In the genomic region with DNA sequence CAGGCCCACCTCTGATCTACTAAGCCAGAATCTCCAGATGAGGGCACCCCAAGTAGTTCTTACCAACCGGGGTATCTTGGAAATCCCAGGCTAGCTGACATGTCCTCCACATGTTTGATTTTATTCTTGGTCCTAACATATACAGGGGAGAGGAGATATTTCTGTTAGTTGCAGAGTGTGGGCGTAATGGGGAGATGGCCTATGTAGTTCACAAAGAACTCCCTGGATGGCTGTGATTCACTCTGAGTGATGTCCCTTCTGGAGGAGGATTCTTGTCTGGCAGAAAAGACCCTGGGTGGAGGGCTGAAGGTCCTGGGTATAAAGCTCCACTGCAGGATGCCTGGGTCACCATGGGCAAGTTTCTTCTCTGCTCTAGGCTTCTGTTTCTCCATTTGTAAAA, we compare ENCODE assay signal across 22 cellular contexts. TPM values are rescaled to one million over a fixed set of nuclear protein-coding genes. Genes with fewer than 3 reads are reported as not detected.
"Had no signal": no experiment of that assay in that cellular context is flagged by ENCODE, and none has a peak within 500 bp of the region (broad histone marks: within the 10 kb centered on the region; RNA-seq: fewer than 3 reads in every experiment).

No MANE protein-coding gene starts in this region.

- DNase-seq: effector CD4-positive, alpha-beta T cell; endodermal cell; erythroblast; foreskin keratinocyte; left colon; left ventricle myocardium superior; mesendoderm; naive thymus-derived CD4-positive, alpha-beta T cell; nephron progenitor cell; posterior cingulate gyrus; spleen; stimulated activated CD4-positive, alpha-beta T cell treated with anti-CD3 and anti-CD28 coated beads, Interleukin-15, amount 100 ng/mL, for 24 hours; stimulated activated CD4-positive, alpha-beta T cell treated with anti-CD3 and anti-CD28 coated beads, Interleukin-1b, Interleukin-23, amount 100 ng/mL, for 48 hours; stimulated activated CD4-positive, alpha-beta T cell treated with anti-CD3 and anti-CD28 coated beads, Interleukin-4, amount 100 ng/mL, for 24 hours; testis; upper lobe of right lung had no signal

- H3K9me3 ChIP-seq: spleen, testis, tibial nerve, upper lobe of right lung had no signal

- H3K27ac ChIP-seq: coronary artery, foreskin keratinocyte, spleen, testis, tibial nerve, upper lobe of right lung had no signal

- H3K4me3 ChIP-seq: coronary artery, lung, spleen, testis, tibial nerve, upper lobe of right lung had no signal

- H3K4me1 ChIP-seq: foreskin keratinocyte, spleen, testis, tibial nerve, upper lobe of right lung had no signal

- H3K27me3 Mint-ChIP-seq: naive thymus-derived CD4-positive, alpha-beta T cell; stimulated activated memory B cell treated with anti-CD40 and anti-IgM and Interleukin-4, amounts not matched to agents 10 μg/mL and 1 μg/mL and 100 μg/mL, for 72 hours; stimulated activated naive CD8-positive, alpha-beta T cell treated with anti-CD3 and anti-CD28 coated beads, Interleukin-15, Interleukin-2, amounts not matched to agents 100 ng/mL and 50 ng/mL, for 24 hours had no signal

- H3K4me3 Mint-ChIP-seq: endodermal cell; naive thymus-derived CD4-positive, alpha-beta T cell; nephron progenitor cell; stimulated activated memory B cell treated with anti-CD40 and anti-IgM and Interleukin-4, amounts not matched to agents 10 μg/mL and 1 μg/mL and 100 μg/mL, for 72 hours; stimulated activated naive CD8-positive, alpha-beta T cell treated with anti-CD3 and anti-CD28 coated beads, Interleukin-15, Interleukin-2, amounts not matched to agents 100 ng/mL and 50 ng/mL, for 24 hours had no signal

- H3K27me3 ChIP-seq: foreskin keratinocyte, spleen, testis, tibial nerve, upper lobe of right lung had no signal

- H3K9me3 Mint-ChIP-seq: endodermal cell; naive thymus-derived CD4-positive, alpha-beta T cell; nephron progenitor cell; stimulated activated memory B cell treated with anti-CD40 and anti-IgM and Interleukin-4, amounts not matched to agents 10 μg/mL and 1 μg/mL and 100 μg/mL, for 72 hours; stimulated activated naive CD8-positive, alpha-beta T cell treated with anti-CD3 and anti-CD28 coated beads, Interleukin-15, Interleukin-2, amounts not matched to agents 100 ng/mL and 50 ng/mL, for 24 hours had no signal

- H3K4me1 Mint-ChIP-seq: stimulated activated memory B cell treated with anti-CD40 and anti-IgM and Interleukin-4, amounts not matched to agents 10 μg/mL and 1 μg/mL and 100 μg/mL, for 72 hours had no signal

- ATAC-seq: foreskin keratinocyte; left colon; left ventricle myocardium superior; naive thymus-derived CD4-positive, alpha-beta T cell; sciatic nerve; stimulated activated memory B cell treated with anti-CD40 and anti-IgM and Interleukin-4, amounts not matched to agents 10 μg/mL and 1 μg/mL and 100 μg/mL, for 72 hours; upper lobe of right lung had no signal

- H3K27ac Mint-ChIP-seq: nephron progenitor cell; stimulated activated memory B cell treated with anti-CD40 and anti-IgM and Interleukin-4, amounts not matched to agents 10 μg/mL and 1 μg/mL and 100 μg/mL, for 72 hours had no signal

RNA-seq across cellular contexts. Expression of a gene that starts 18.7 kb away (rescaled TPM):
- polyA plus RNA-seq: naive thymus-derived CD4-positive, alpha-beta T cell had no signal
